ENCODE assay signal across 10 cellular contexts in genomic region chr9:841371-842209, GRCh38. TPM values are rescaled to one million over a fixed set of nuclear protein-coding genes. Genes with fewer than 3 reads are reported as not detected.
DNase-seq lines count a peak whose midpoint lies in the region; ATAC-seq lines count a peak whose summit lies in the region.
"Had no signal": no experiment of that assay in that cellular context is flagged by ENCODE, and none has a peak within 500 bp of the region (broad histone marks: within the 10 kb centered on the region; RNA-seq: fewer than 3 reads in every experiment).

Gene DMRT1 (plus strand): TSS chr9:841697. CDS start chr9:841839, 142 bp downstream.

- H3K79me1 ChIP-seq in mesendoderm (ENCODE audit: low read length) = no peaks in the 10 kb centered on the region

- no peaks in the 10 kb centered on the region for H3K36me3 ChIP-seq in mesendoderm (ENCODE audit: control insufficient read depth, insufficient read depth, low read length)
- H3K36me3 ChIP-seq: thoracic aorta had no signal

- H3K18ac ChIP-seq in mesendoderm (ENCODE audit: low read length) = no peak within 1 kb of the TSS

- ATAC-seq in GM19351 (IDR thresholded peaks at IDR 0.05; ENCODE audit: unreplicated experiment) (peak; percentile 58), HG03354 (IDR thresholded peaks at IDR 0.05; ENCODE audit: poor library complexity, severe bottlenecking, unreplicated experiment) (no peak), HG03025 (IDR thresholded peaks at IDR 0.05; ENCODE audit: low FRiP score, unreplicated experiment) (no peak)

- DNase-seq in COLO668 (lab: John Stamatoyannopoulos, UW; ENCODE audit: unreplicated experiment) (peak; percentile 41), astrocyte of the hippocampus (ENCODE audit: low read depth, low spot score) (peak; percentile 12), mesendoderm (peak; percentile 51), AG08395 (ENCODE audit: low spot score) (no peak), NCI-H1694 (lab: John Stamatoyannopoulos, UW) (no peak)
- DNase-seq: activated gamma-delta T cell treated with Interleukin-2 at 50 U/mL for 16 hours had no signal

- H2BK120ac ChIP-seq in mesendoderm (ENCODE audit: low read depth, low read length) = no peak within 1 kb of the TSS

- no peak within 1 kb of the TSS for H2BK5ac ChIP-seq in mesendoderm (ENCODE audit: low read length)

- H4K8ac ChIP-seq in mesendoderm (ENCODE audit: low read depth, low read length) = no peak within 1 kb of the TSS

- no peak within 1 kb of the TSS for H3K27ac ChIP-seq in mesendoderm (ENCODE audit: low read depth, low read length)
- H3K27ac ChIP-seq: thoracic aorta had no signal

- no peak within 1 kb of the TSS for H3K4ac ChIP-seq in mesendoderm (ENCODE audit: low read depth, low read length)

- H4K5ac ChIP-seq in mesendoderm (ENCODE audit: low read length) = no peak within 1 kb of the TSS

- no peaks in the 10 kb centered on the region for H3K79me2 ChIP-seq in mesendoderm (ENCODE audit: control insufficient read depth, insufficient read depth, low read length)

- peak within 1 kb of the TSS; percentile 38 for H3K4me2 ChIP-seq in mesendoderm (ENCODE audit: low read length)

- WGBS in mesendoderm (ENCODE audit: extremely low coverage, insufficient coverage, low lambda C conversion rate) = no CpG with 5 or more reads among the region's 84 CpGs

- peaks cover 27% of the 10 kb centered on the region for H3K27me3 ChIP-seq in mesendoderm (ENCODE audit: insufficient read depth, low read length, poor library complexity)

- H3K4me3 ChIP-seq in mesendoderm (ENCODE audit: low read length) = no peak within 1 kb of the TSS
- H3K4me3 ChIP-seq: thoracic aorta had no signal

- H3K56ac ChIP-seq in mesendoderm (ENCODE audit: low read length) = no peak within 1 kb of the TSS

- no peak within 1 kb of the TSS for H2AK5ac ChIP-seq in mesendoderm (ENCODE audit: low read length)

- H3K23ac ChIP-seq in mesendoderm (ENCODE audit: low read length) = no peak within 1 kb of the TSS

- H3K9ac ChIP-seq in mesendoderm (ENCODE audit: low read length) = no peak within 1 kb of the TSS

- no peak within 1 kb of the TSS for H2BK15ac ChIP-seq in mesendoderm (replicated peaks; ENCODE audit: low read depth)

- H3K4me1 ChIP-seq in mesendoderm (ENCODE audit: control insufficient read depth, low read depth, low read length) = no peaks in the 10 kb centered on the region

RNA-seq across cellular contexts. Expression of gene DMRT1, which starts in this region (rescaled TPM):
- polyA plus RNA-seq in mesendoderm (2013, experiment 1 of 2) = 0.81 TPM
- 0.99 TPM for polyA plus RNA-seq in mesendoderm (2013, experiment 2 of 2)

Comparison
In these comparisons a context has a peak if more than half of its experiments do, and no peak if none do; other contexts are left out.
1. DNase-seq: peak in COLO668 (single experiment), astrocyte of the hippocampus (single experiment) and mesendoderm (single experiment); none in AG08395 (single experiment) and NCI-H1694 (single experiment).